In the genomic region with DNA sequence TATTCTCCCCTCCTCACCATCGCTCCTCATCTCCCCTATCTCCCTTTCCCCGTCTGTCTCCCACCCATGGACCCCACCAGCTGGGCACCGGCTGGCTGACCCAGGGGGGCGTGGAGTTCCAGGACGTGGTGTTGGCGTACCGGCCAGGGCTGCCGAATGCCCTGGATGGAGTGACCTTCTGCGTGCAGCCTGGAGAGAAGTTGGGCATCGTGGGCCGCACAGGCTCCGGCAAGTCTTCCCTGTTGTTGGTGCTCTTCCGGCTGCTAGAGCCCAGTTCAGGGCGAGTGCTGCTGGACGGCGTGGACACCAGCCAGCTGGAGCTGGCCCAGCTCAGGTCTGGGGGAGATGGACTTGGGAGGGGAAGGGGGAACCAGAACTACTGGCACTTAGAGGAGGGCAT, we compare ENCODE assay signal across 16 cellular contexts. TPM values are rescaled to one million over a fixed set of nuclear protein-coding genes. Genes with fewer than 3 reads are reported as not detected.
A peak's percentile ranks its signal among the peaks of the same experiment; 100 is the strongest.
DNase-seq lines count a peak whose midpoint lies in the region; ATAC-seq and TF ChIP-seq lines count a peak whose summit lies in the region.
"Had no signal": no experiment of that assay in that cellular context is flagged by ENCODE, and none has a peak within 500 bp of the region (broad histone marks: within the 10 kb centered on the region; RNA-seq: fewer than 3 reads in every experiment).

No MANE protein-coding gene starts in this region.

- H3K4me1 ChIP-seq in CD4-positive, CD25-positive, alpha-beta regulatory T cell (ENCODE audit: control insufficient read depth, insufficient read depth, low read length, poor library complexity, severe bottlenecking) = no peaks in the 10 kb centered on the region
- H3K4me1 ChIP-seq in heart right ventricle = peaks cover 0 to 13% (median 0%) of the 10 kb centered on the region in 9 donors
- H3K4me1 ChIP-seq: HAP-1 had no signal

- intact Hi-C loops in heart right ventricle (cut with DNase I) = no loop called here

- DNase-seq in activated T-cell treated with anti-CD3 and anti-CD28 coated beads, Interleukin-2, amount 50 U/mL, for 72 hours = no peak
- DNase-seq in activated T-cell treated with anti-CD3 and anti-CD28 coated beads, Interleukin-2, amount 50 U/mL, for 48 hours = no peak
- DNase-seq in CD4-positive, CD25-positive, alpha-beta regulatory T cell = no peak
- no peak for DNase-seq in RWPE1 (ENCODE audit: low spot score)
- no peak for DNase-seq in endothelial cell (ENCODE audit: low spot score)
- no peak for DNase-seq in SHP77 (lab: John Stamatoyannopoulos, UW)
- DNase-seq in heart right ventricle = no peak
- DNase-seq: 8988T; Calu3; CD8-positive, alpha-beta T cell; DMS79 treated with DMSO at 0.1 percent for 48 hours; GF-D8 had no signal

- no peak for ATAC-seq in activated T-cell treated with anti-CD3 and anti-CD28 coated beads, Interleukin-2, amount 50 U/mL, for 72 hours (replicated peaks in 1 of 2)
- no peak for ATAC-seq in CD4-positive, CD25-positive, alpha-beta regulatory T cell (ENCODE audit: low read depth in 2 of 2)
- ATAC-seq in GM19023 (IDR thresholded peaks at IDR 0.05; ENCODE audit: unreplicated experiment) (no peak), heart right ventricle (no peak)
- ATAC-seq: CD8-positive, alpha-beta T cell had no signal

- H3K27ac ChIP-seq in CD4-positive, CD25-positive, alpha-beta regulatory T cell (ENCODE audit: insufficient read depth, low read length, poor library complexity, severe bottlenecking) = no peak overlapping the region
- H3K27ac ChIP-seq in RWPE1 = peak overlapping the region; percentile 72
- H3K27ac ChIP-seq in heart right ventricle = no peak overlapping the region
- H3K27ac ChIP-seq: BLaER1 had no signal

- H3K27ac Mint-ChIP-seq in activated T-cell treated with anti-CD3 and anti-CD28 coated beads, Interleukin-2, amount 50 U/mL, for 72 hours = peak overlapping the region; percentile 4
- H3K27ac Mint-ChIP-seq in CD4-positive, CD25-positive, alpha-beta regulatory T cell = peak overlapping the region; percentile 35 to 86 (median 74)
- peak overlapping the region; percentile 76 for H3K27ac Mint-ChIP-seq in endothelial cell (ENCODE audit: unreplicated experiment)
- H3K27ac Mint-ChIP-seq: CD8-positive, alpha-beta T cell had no signal

- no peaks in the 10 kb centered on the region for H3K27me3 ChIP-seq in CD4-positive, CD25-positive, alpha-beta regulatory T cell (ENCODE audit: control insufficient read depth, insufficient read depth, low read length)
- no peaks in the 10 kb centered on the region for H3K27me3 ChIP-seq in heart right ventricle
- H3K27me3 ChIP-seq: BLaER1 had no signal

- CTCF ChIA-PET in RWPE1 (lab: Yijun Ruan, JAX) = interaction anchor here (0.6 kb wide), 1 partner anchor 413 kb away, joined by 3 read pairs; no protein-coding TSS in a partner anchor

- 94% methylated on average over 16 of the region's 16 CpGs for WGBS in heart right ventricle, 2 donors

- no peak overlapping the region for H3K4me3 ChIP-seq in CD4-positive, CD25-positive, alpha-beta regulatory T cell (ENCODE audit: low read depth, low read length)
- H3K4me3 ChIP-seq in heart right ventricle = no peak overlapping the region
- H3K4me3 ChIP-seq: BLaER1, HAP-1 had no signal

- no peak overlapping the region for H3K4me3 Mint-ChIP-seq in activated T-cell treated with anti-CD3 and anti-CD28 coated beads, Interleukin-2, amount 50 U/mL, for 72 hours
- H3K4me3 Mint-ChIP-seq in CD4-positive, CD25-positive, alpha-beta regulatory T cell = no peak overlapping the region
- peak overlapping the region; percentile 74 for H3K4me3 Mint-ChIP-seq in endothelial cell (ENCODE audit: unreplicated experiment)
- H3K4me3 Mint-ChIP-seq: CD8-positive, alpha-beta T cell had no signal

- H3K9me3 ChIP-seq in CD4-positive, CD25-positive, alpha-beta regulatory T cell (ENCODE audit: control insufficient read depth in 2 of 2, low read length in 2 of 2) = no peaks in the 10 kb centered on the region
- no peaks in the 10 kb centered on the region for H3K9me3 ChIP-seq in heart right ventricle
- H3K9me3 ChIP-seq: BLaER1, HAP-1 had no signal

- POLR2A ChIA-PET in RWPE1 (lab: Yijun Ruan, JAX; ENCODE audit: low non-redundant PET) = no interaction called here

- H3K36me3 ChIP-seq in CD4-positive, CD25-positive, alpha-beta regulatory T cell (ENCODE audit: control insufficient read depth, insufficient read depth, low read length) = peaks cover 80% of the 10 kb centered on the region
- peaks cover 0 to 100% (median 55%) of the 10 kb centered on the region in 9 donors for H3K36me3 ChIP-seq in heart right ventricle

- peaks cover 2 to 4% of the 10 kb centered on the region in 2 donors for H3K36me3 Mint-ChIP-seq in activated T-cell treated with anti-CD3 and anti-CD28 coated beads, Interleukin-2, amount 50 U/mL, for 72 hours (ENCODE audit: insufficient read depth in 2 of 2)
- H3K36me3 Mint-ChIP-seq in CD4-positive, CD25-positive, alpha-beta regulatory T cell = peaks cover 27% of the 10 kb centered on the region
- peaks cover 46% of the 10 kb centered on the region for H3K36me3 Mint-ChIP-seq in endothelial cell (ENCODE audit: low read depth, unreplicated experiment)

- H3K27me3 Mint-ChIP-seq in activated T-cell treated with anti-CD3 and anti-CD28 coated beads, Interleukin-2, amount 50 U/mL, for 72 hours (ENCODE audit: low read depth) = no peaks in the 10 kb centered on the region
- no peaks in the 10 kb centered on the region for H3K27me3 Mint-ChIP-seq in CD4-positive, CD25-positive, alpha-beta regulatory T cell
- peaks cover 5% of the 10 kb centered on the region for H3K27me3 Mint-ChIP-seq in endothelial cell (ENCODE audit: unreplicated experiment)

- no peaks in the 10 kb centered on the region for H3K9me3 Mint-ChIP-seq in activated T-cell treated with anti-CD3 and anti-CD28 coated beads, Interleukin-2, amount 50 U/mL, for 72 hours
- no peaks in the 10 kb centered on the region for H3K9me3 Mint-ChIP-seq in CD4-positive, CD25-positive, alpha-beta regulatory T cell
- H3K9me3 Mint-ChIP-seq in endothelial cell (ENCODE audit: unreplicated experiment) = no peaks in the 10 kb centered on the region
- H3K9me3 Mint-ChIP-seq: CD14-positive monocyte; CD8-positive, alpha-beta T cell had no signal

- H3K4me1 Mint-ChIP-seq in activated T-cell treated with anti-CD3 and anti-CD28 coated beads, Interleukin-2, amount 50 U/mL, for 72 hours (ENCODE audit: low read depth) = no peaks in the 10 kb centered on the region
- no peaks in the 10 kb centered on the region for H3K4me1 Mint-ChIP-seq in CD4-positive, CD25-positive, alpha-beta regulatory T cell
- peaks cover 6% of the 10 kb centered on the region for H3K4me1 Mint-ChIP-seq in endothelial cell (ENCODE audit: unreplicated experiment)
- H3K4me1 Mint-ChIP-seq: CD14-positive monocyte had no signal

- no peak for TF ChIP-seq CTCF in RWPE1 (conservative IDR thresholded peaks at IDR 0.05; ENCODE audit: low read depth)
- TF ChIP-seq CTCF in endothelial cell (IDR thresholded peaks at IDR 0.05; ENCODE audit: unreplicated experiment) = no peak
- TF ChIP-seq CTCF in heart right ventricle (IDR thresholded peaks at IDR 0.05) = no peak

RNA-seq across cellular contexts. Expression of a gene that starts 7.7 kb away (rescaled TPM):
- 1 to 10 TPM; 1.6 to 2.6 TPM for total RNA-seq in activated T-cell treated with anti-CD3 and anti-CD28 coated beads, Interleukin-2, amount 50 U/mL, for 72 hours
- 0.76 TPM for total RNA-seq in CD4-positive, CD25-positive, alpha-beta regulatory T cell
- under 1 TPM in 3 of 4 donors, not detected in 1; 0.20 to 0.87 (median 0.70) TPM for polyA plus RNA-seq in CD4-positive, CD25-positive, alpha-beta regulatory T cell
- total RNA-seq in endothelial cell (ENCODE audit: unreplicated experiment) = 0.18 TPM
- 1 to 10 TPM in 6 of 10 donors, under 1 TPM in 3, not detected in 1; 0.28 to 5.1 (median 1.2) TPM for total RNA-seq in heart right ventricle
- polyA plus RNA-seq in heart right ventricle = 1 to 10 TPM; 1.8 to 4.5 TPM
- polyA plus RNA-seq: CD14-positive monocyte had no signal

RNA-seq across cellular contexts. Expression of a gene that starts 20.3 kb away (rescaled TPM):
- 10 to 100 TPM; 32.8 to 36.4 TPM for total RNA-seq in activated T-cell treated with anti-CD3 and anti-CD28 coated beads, Interleukin-2, amount 50 U/mL, for 72 hours
- 81.7 TPM for total RNA-seq in CD4-positive, CD25-positive, alpha-beta regulatory T cell
- 10 to 100 TPM; 17.9 to 23.3 (median 18.5) TPM for polyA plus RNA-seq in CD4-positive, CD25-positive, alpha-beta regulatory T cell
- total RNA-seq in endothelial cell (ENCODE audit: unreplicated experiment) = 45.6 TPM
- total RNA-seq in heart right ventricle = 10 to 100 TPM in 7 of 10 donors, 1 to 10 TPM in 3; 7.8 to 16.8 (median 10.9) TPM
- polyA plus RNA-seq in heart right ventricle = 10 to 100 TPM in 1 of 2 donors, 1 to 10 TPM in 1; 7.1 to 44.3 TPM

RNA-seq across cellular contexts. Expression of a gene that starts 29.8 kb away (rescaled TPM):
- total RNA-seq in activated T-cell treated with anti-CD3 and anti-CD28 coated beads, Interleukin-2, amount 50 U/mL, for 72 hours = 10 to 100 TPM; 68.6 to 77.2 TPM
- total RNA-seq in CD4-positive, CD25-positive, alpha-beta regulatory T cell = 36.3 TPM
- 1 to 10 TPM; 5.5 to 9.5 (median 6.6) TPM for polyA plus RNA-seq in CD4-positive, CD25-positive, alpha-beta regulatory T cell
- total RNA-seq in endothelial cell (ENCODE audit: unreplicated experiment) = 41.8 TPM
- 10 to 100 TPM; 14.7 to 29.3 (median 19.6) TPM for total RNA-seq in heart right ventricle
- polyA plus RNA-seq in heart right ventricle = 10 to 100 TPM; 13.0 to 29.7 TPM

Comparison
In these comparisons a context has a peak if more than half of its experiments do, and no peak if none do; other contexts are left out.
1. H3K27ac Mint-ChIP-seq: peak in every context shown above with its lines; median percentile 76 in endothelial cell; 74 in CD4-positive, CD25-positive, alpha-beta regulatory T cell; 4 in activated T-cell treated with anti-CD3 and anti-CD28 coated beads, Interleukin-2, amount 50 U/mL, for 72 hours.